ENCODE assay signal across 8 cellular contexts in genomic region chr10:91220194-91220953, GRCh38. TPM values are rescaled to one million over a fixed set of nuclear protein-coding genes. Genes with fewer than 3 reads are reported as not detected.
DNase-seq lines count a peak whose midpoint lies in the region; ATAC-seq and TF ChIP-seq lines count a peak whose summit lies in the region.

Gene PCGF5, plus strand, starts transcription at chr10:91220663. Its CDS starts 2,209 bp downstream, at chr10:91222872.

- H3K27me3 ChIP-seq in BLaER1: no peaks in the 10 kb centered on the region
- H3K27me3 ChIP-seq in left lung: no peaks in the 10 kb centered on the region

- H3K36me3 ChIP-seq in BLaER1: peaks cover 10% of the 10 kb centered on the region; the same call in 1 of the 2 replicates
- H3K36me3 ChIP-seq in left lung: no peaks in the 10 kb centered on the region

- ATAC-seq in GM19043 (IDR thresholded peaks at IDR 0.05; ENCODE audit: low read depth, unreplicated experiment): peak; percentile 89
- ATAC-seq in HG03354 (IDR thresholded peaks at IDR 0.05; ENCODE audit: poor library complexity, severe bottlenecking, unreplicated experiment): peak; percentile 93
- peak; percentile 99 for ATAC-seq in left lung

- H3K27ac ChIP-seq in BLaER1: peak within 1 kb of the TSS; percentile 93
- H3K27ac ChIP-seq in left lung: peak within 1 kb of the TSS; percentile 91 to 97

- H3K9me3 ChIP-seq in BLaER1 (no peaks in the 10 kb centered on the region), left lung (no peaks in the 10 kb centered on the region)

- H3K4me2 ChIP-seq in BLaER1: peak within 1 kb of the TSS; percentile 92

- peak within 1 kb of the TSS; percentile 93 for H3K9ac ChIP-seq in BLaER1

- DNase-seq in NCI-H526 (lab: John Stamatoyannopoulos, UW) (peak; percentile 57 to 89), cortex of kidney (lab: John Stamatoyannopoulos, UW) (peak; percentile 58), left lung (peak; percentile 95 to 99)
- DNase-seq in activated CD4-positive, alpha-beta T cell treated with anti-CD3 and anti-CD28 coated beads, Interleukin-2, amount 50 U/mL, for 1 hour: peak; percentile 91
- peak; percentile 81 for DNase-seq in stimulated activated CD4-positive, alpha-beta T cell treated with anti-CD3 and anti-CD28 coated beads, Interleukin-2, amount 100 ng/mL, for 4 hours (ENCODE audit: low read depth)

- intact Hi-C loops in left lung (cut with DNase I): no loop called here

- H4K20me1 ChIP-seq in BLaER1: peaks cover 12% of the 10 kb centered on the region; the same call in 1 of the 2 replicates

- H3K4me3 ChIP-seq in BLaER1 (peak within 1 kb of the TSS; percentile 96), left lung (peak within 1 kb of the TSS; percentile 88 to 89)

- TF ChIP-seq CTCF in left lung (IDR thresholded peaks at IDR 0.05): peak; percentile 19 to 50

- H3K4me1 ChIP-seq in BLaER1 (peaks cover 46% of the 10 kb centered on the region), left lung (peaks cover 8 to 41% of the 10 kb centered on the region in 2 donors)

RNA-seq across cellular contexts. Expression of gene PCGF5, which starts in this region (rescaled TPM):
- 10 to 100 TPM; 33.3 to 47.2 TPM for total RNA-seq in left lung

Comparison
In these comparisons a context has a peak if more than half of its experiments do, and no peak if none do; other contexts are left out.
1. Peak in every context shown above with its lines: DNase-seq, ATAC-seq, H3K4me3 ChIP-seq and H3K27ac ChIP-seq.